Comparison of ENCODE assay signal across 16 cellular contexts in genomic region chr4:148530114-148530513, GRCh38.
DNase-seq lines count a peak whose midpoint lies in the region; ATAC-seq, FAIRE-seq and TF ChIP-seq lines count a peak whose summit lies in the region.
"Had no signal": no experiment of that assay in that cellular context is flagged by ENCODE, and none has a peak within 500 bp of the region (broad histone marks: within the 10 kb centered on the region; RNA-seq: fewer than 3 reads in every experiment).

No MANE protein-coding gene starts in this region.

- H3K9me3 ChIP-seq in GM23248 (ENCODE audit: low read depth) (no peaks in the 10 kb centered on the region), smooth muscle cell (replicated peaks; ENCODE audit: low read depth) (peaks cover 4% of the 10 kb centered on the region)

- no peak overlapping the region for H3K9ac ChIP-seq in GM23248
- H3K9ac ChIP-seq in smooth muscle cell (ENCODE audit: low read depth), result no peak overlapping the region

- H3K79me2 ChIP-seq in GM23248 (ENCODE audit: insufficient read depth) (no peaks in the 10 kb centered on the region), smooth muscle cell (ENCODE audit: low read depth) (no peaks in the 10 kb centered on the region)

- DNase-seq in GM23248 (peak; percentile 6), bronchial epithelial cell (ENCODE audit: low read depth) (peak; percentile 26), glomerular visceral epithelial cell (ENCODE audit: extremely low spot score) (peak; percentile 39), renal cortical epithelial cell (ENCODE audit: low read depth) (peak; percentile 85), smooth muscle cell (lab: John Stamatoyannopoulos, UW; ENCODE audit: unreplicated experiment) (no peak)
- DNase-seq: C1 segment of cervical spinal cord; Calu3; CD4-positive, alpha-beta T cell; DMS 273 treated with DMSO at 0.1 percent for 48 hours; GOT3; H9 had no signal

- H3F3A ChIP-seq in GM23248 (ENCODE audit: insufficient read depth) (no peaks in the 10 kb centered on the region), smooth muscle cell (ENCODE audit: low read depth) (no peaks in the 10 kb centered on the region)

- H3K4me1 ChIP-seq in GM23248 (ENCODE audit: insufficient read depth), result no peaks in the 10 kb centered on the region
- no peaks in the 10 kb centered on the region for H3K4me1 ChIP-seq in smooth muscle cell (ENCODE audit: low read depth)

- in situ Hi-C loops in GM23248 (cut with MboI), result no loop called here

- H2AFZ ChIP-seq in GM23248 (no peak overlapping the region), smooth muscle cell (ENCODE audit: low read depth) (no peak overlapping the region)

- no peak for ATAC-seq in GM19023 (IDR thresholded peaks at IDR 0.05; ENCODE audit: unreplicated experiment)
- ATAC-seq in HG03097 (IDR thresholded peaks at IDR 0.05; ENCODE audit: low FRiP score, unreplicated experiment), result no peak
- ATAC-seq in HG03520 (IDR thresholded peaks at IDR 0.05; ENCODE audit: unreplicated experiment), result no peak
- ATAC-seq: GM12878 had no signal

- H4K20me1 ChIP-seq in GM23248 (ENCODE audit: insufficient read depth), result no peaks in the 10 kb centered on the region
- no peaks in the 10 kb centered on the region for H4K20me1 ChIP-seq in smooth muscle cell (ENCODE audit: low read depth)

- TF ChIP-seq CTCF in bronchial epithelial cell (IDR thresholded peaks at IDR 0.05; ENCODE audit: insufficient read depth, low read length, severe bottlenecking) (no peak), smooth muscle cell (IDR thresholded peaks at IDR 0.05; ENCODE audit: borderline replicate concordance, insufficient read depth, poor library complexity, severe bottlenecking) (no peak)

- H3K27ac ChIP-seq in GM23248 (no peak overlapping the region), smooth muscle cell (ENCODE audit: low read depth) (no peak overlapping the region)

- H3K4me3 ChIP-seq in GM23248 (no peak overlapping the region), bronchial epithelial cell (ENCODE audit: low read depth, low read length) (no peak overlapping the region), smooth muscle cell (no peak overlapping the region)
- H3K4me3 ChIP-seq: GM12878 had no signal

- H3K36me3 ChIP-seq in GM23248 (ENCODE audit: low read depth), result no peaks in the 10 kb centered on the region
- no peaks in the 10 kb centered on the region for H3K36me3 ChIP-seq in bronchial epithelial cell (ENCODE audit: control insufficient read depth, insufficient read depth, low read length)
- H3K36me3 ChIP-seq in smooth muscle cell (ENCODE audit: low read depth), result no peaks in the 10 kb centered on the region

- H3K27me3 ChIP-seq in GM23248 (replicated peaks; ENCODE audit: insufficient read depth) (no peaks in the 10 kb centered on the region), bronchial epithelial cell (ENCODE audit: control insufficient read depth, insufficient read depth, low read length) (no peaks in the 10 kb centered on the region), smooth muscle cell (ENCODE audit: low read depth) (no peaks in the 10 kb centered on the region)

- no peaks in the 10 kb centered on the region for H3K9me2 ChIP-seq in GM23248 (ENCODE audit: insufficient read depth)

- no peak for FAIRE-seq in bronchial epithelial cell (lab: Jason Lieb, UNC)
- FAIRE-seq: GM12878, GM18507 had no signal

- H3K4me2 ChIP-seq in GM23248 (ENCODE audit: unreplicated experiment), result no peak overlapping the region
- no peak overlapping the region for H3K4me2 ChIP-seq in smooth muscle cell
